Comparison of ENCODE assay signal across 8 cellular contexts in the genomic region with DNA sequence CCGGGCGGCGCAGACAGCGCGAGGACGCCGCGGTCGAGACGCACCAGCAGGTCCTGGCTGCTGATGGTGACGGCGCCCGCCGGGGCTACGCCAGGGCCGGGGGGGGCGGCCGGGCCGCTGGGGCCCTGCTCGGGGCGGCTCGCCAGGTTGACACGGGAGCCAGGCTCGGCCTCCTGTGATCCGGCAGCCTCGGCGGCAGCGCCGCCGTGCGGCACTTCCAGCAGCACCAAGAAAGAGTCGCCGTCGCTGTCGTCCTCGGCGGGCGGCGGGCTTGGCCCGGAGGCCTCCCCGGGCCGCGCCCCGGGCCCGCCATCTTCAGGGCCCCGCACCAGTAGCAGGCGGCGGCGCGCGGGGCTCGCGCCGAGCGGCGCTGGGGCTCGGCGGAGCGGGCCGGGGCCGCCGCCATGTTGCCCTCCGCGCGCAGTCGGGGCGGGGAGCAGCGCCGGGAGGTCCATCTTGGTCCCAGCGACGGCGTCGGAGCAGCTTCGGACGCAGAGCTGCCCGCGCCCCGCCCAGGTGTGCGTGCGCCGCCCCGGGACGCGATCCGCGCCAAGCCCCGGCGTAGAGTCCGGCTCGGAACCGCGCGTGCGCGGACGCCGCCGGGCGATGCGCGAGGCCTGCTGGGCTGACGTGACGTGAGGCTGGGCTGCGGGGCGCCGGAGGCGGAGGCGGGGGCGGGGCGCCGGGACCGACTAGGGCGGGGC. TPM values are rescaled to one million over a fixed set of nuclear protein-coding genes. Genes with fewer than 3 reads are reported as not detected.
A peak's percentile ranks its signal among the peaks of the same experiment; 100 is the strongest.
DNase-seq lines count a peak whose midpoint lies in the region; ATAC-seq and TF ChIP-seq lines count a peak whose summit lies in the region.

A gene with protein sequence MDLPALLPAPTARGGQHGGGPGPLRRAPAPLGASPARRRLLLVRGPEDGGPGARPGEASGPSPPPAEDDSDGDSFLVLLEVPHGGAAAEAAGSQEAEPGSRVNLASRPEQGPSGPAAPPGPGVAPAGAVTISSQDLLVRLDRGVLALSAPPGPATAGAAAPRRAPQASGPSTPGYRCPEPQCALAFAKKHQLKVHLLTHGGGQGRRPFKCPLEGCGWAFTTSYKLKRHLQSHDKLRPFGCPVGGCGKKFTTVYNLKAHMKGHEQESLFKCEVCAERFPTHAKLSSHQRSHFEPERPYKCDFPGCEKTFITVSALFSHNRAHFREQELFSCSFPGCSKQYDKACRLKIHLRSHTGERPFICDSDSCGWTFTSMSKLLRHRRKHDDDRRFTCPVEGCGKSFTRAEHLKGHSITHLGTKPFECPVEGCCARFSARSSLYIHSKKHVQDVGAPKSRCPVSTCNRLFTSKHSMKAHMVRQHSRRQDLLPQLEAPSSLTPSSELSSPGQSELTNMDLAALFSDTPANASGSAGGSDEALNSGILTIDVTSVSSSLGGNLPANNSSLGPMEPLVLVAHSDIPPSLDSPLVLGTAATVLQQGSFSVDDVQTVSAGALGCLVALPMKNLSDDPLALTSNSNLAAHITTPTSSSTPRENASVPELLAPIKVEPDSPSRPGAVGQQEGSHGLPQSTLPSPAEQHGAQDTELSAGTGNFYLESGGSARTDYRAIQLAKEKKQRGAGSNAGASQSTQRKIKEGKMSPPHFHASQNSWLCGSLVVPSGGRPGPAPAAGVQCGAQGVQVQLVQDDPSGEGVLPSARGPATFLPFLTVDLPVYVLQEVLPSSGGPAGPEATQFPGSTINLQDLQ (minus strand): TSS at position 481 of the 704 bp plus-strand sequence. CDS start 26 bp downstream, at position 455.

- H3K9ac ChIP-seq in mucosa of stomach (ENCODE audit: low read length), result peak within 1 kb of the TSS; percentile 77

- H3K36me3 ChIP-seq in PC-9 (ENCODE audit: low read depth) (peaks cover 15% of the 10 kb centered on the region), mucosa of stomach (ENCODE audit: control insufficient read depth, insufficient read depth, low read length) (peaks cover 3% of the 10 kb centered on the region)

- DNase-seq in DMS53 (lab: John Stamatoyannopoulos, UW), result peak; percentile 94
- DNase-seq in PC-9, result peak; percentile 77 to 97
- DNase-seq in activated T-cell treated with anti-CD3 and anti-CD28 coated beads, Interleukin-2, amount 50 U/mL, for 1 hour, result peak; percentile 93
- no peak for DNase-seq in epithelial cell of proximal tubule (ENCODE audit: low read depth)
- DNase-seq in stimulated activated CD8-positive, alpha-beta memory T cell treated with anti-CD3 and anti-CD28 coated beads, Interleukin-4, amount 100 ng/mL, for 48 hours, result peak; percentile 93

- H3K4me3 ChIP-seq in PC-9 (peak within 1 kb of the TSS; percentile 96), epithelial cell of proximal tubule (ENCODE audit: low read depth, low read length) (peak within 1 kb of the TSS; percentile 85), mucosa of stomach (ENCODE audit: low read length) (peak within 1 kb of the TSS; percentile 66)

- H3K4me2 ChIP-seq in PC-9, result peak within 1 kb of the TSS; percentile 91

- no peaks in the 10 kb centered on the region for H3K9me3 ChIP-seq in PC-9 (ENCODE audit: insufficient read depth, low read depth)
- no peaks in the 10 kb centered on the region for H3K9me3 ChIP-seq in mucosa of stomach (ENCODE audit: control insufficient read depth, low read length)

- intact Hi-C loops in PC-9 (cut with micrococcal nuclease; ENCODE audit: unreplicated experiment), result loop anchor here (1.0 to 10.0 kb wide), 8 partner anchors 47 to 1069 kb away; partner anchors contain the start of genes CHST13 and PLXNA1

- H4K20me1 ChIP-seq in PC-9 (ENCODE audit: insufficient read depth), result peaks cover 23% of the 10 kb centered on the region; the same call in 1 of the 2 replicates

- H3F3A ChIP-seq in PC-9 (ENCODE audit: insufficient read depth, low read depth), result peaks cover 24% of the 10 kb centered on the region

- H3K9me2 ChIP-seq in PC-9 (ENCODE audit: insufficient read depth), result no peaks in the 10 kb centered on the region

- peak within 1 kb of the TSS; percentile 92 for H2AFZ ChIP-seq in PC-9

- peak; percentile 75 for ATAC-seq in GM21576 (IDR thresholded peaks at IDR 0.05; ENCODE audit: unreplicated experiment)

- TF ChIP-seq RAD21 in Ishikawa (IDR thresholded peaks at IDR 0.05; ENCODE audit: low read depth), result no peak

- H3K4me1 ChIP-seq in PC-9 (replicated peaks; ENCODE audit: insufficient read depth), result peaks cover 26% of the 10 kb centered on the region
- peaks cover 22% of the 10 kb centered on the region for H3K4me1 ChIP-seq in mucosa of stomach (ENCODE audit: control insufficient read depth, insufficient read depth, low read length)

- CTCF ChIA-PET in PC-9 (lab: Charles Lee), result interaction anchor here (0.5 to 1.1 kb wide), 3 partner anchors 15 to 1073 kb away, joined by 3 to 12 read pairs (median 3); no protein-coding TSS in a partner anchor

- no peak for TF ChIP-seq EP300 in Ishikawa (IDR thresholded peaks at IDR 0.05; ENCODE audit: borderline replicate concordance)

- POLR2A ChIA-PET in PC-9 (lab: Charles Lee; ENCODE audit: unreplicated experiment), result interaction anchor here (0.5 to 1.1 kb wide), 10 partner anchors 13 to 1260 kb away, joined by 3 to 34 read pairs (median 5); no protein-coding TSS in a partner anchor

- peak within 1 kb of the TSS; percentile 75 for H3K27ac ChIP-seq in PC-9

- peaks cover 42% of the 10 kb centered on the region for H3K79me2 ChIP-seq in PC-9 (ENCODE audit: low read depth)

- H3K27me3 ChIP-seq in PC-9 (ENCODE audit: insufficient read depth, low read depth), result no peaks in the 10 kb centered on the region
- H3K27me3 ChIP-seq in mucosa of stomach (ENCODE audit: control insufficient read depth, insufficient read depth, low read length), result no peaks in the 10 kb centered on the region

- no TSS peak for BruUV-seq in PC-9 (replicated peaks; lab: Mats Ljungman, UMichigan)

- TF ChIP-seq CTCF in PC-9 (conservative IDR thresholded peaks at IDR 0.05), result no peak
- peak; percentile 32 for TF ChIP-seq CTCF in epithelial cell of proximal tubule (conservative IDR thresholded peaks at IDR 0.05; ENCODE audit: low read depth, low read length)

TF ChIP-seq in Ishikawa, 13 proteins besides CTCF, POLR2A, EP300 and RAD21:
- TF ChIP-seq EGR1 (IDR thresholded peaks at IDR 0.05), result peak; percentile 6; the same call in 1 of the 2 replicates
- TF ChIP-seq ZBTB7A (IDR thresholded peaks at IDR 0.05; ENCODE audit: low read depth), result no peak
- no peak for TF ChIP-seq CEBPB (IDR thresholded peaks at IDR 0.05)
- no peak for TF ChIP-seq NFIC (IDR thresholded peaks at IDR 0.05)
- TF ChIP-seq, protein P1, sequence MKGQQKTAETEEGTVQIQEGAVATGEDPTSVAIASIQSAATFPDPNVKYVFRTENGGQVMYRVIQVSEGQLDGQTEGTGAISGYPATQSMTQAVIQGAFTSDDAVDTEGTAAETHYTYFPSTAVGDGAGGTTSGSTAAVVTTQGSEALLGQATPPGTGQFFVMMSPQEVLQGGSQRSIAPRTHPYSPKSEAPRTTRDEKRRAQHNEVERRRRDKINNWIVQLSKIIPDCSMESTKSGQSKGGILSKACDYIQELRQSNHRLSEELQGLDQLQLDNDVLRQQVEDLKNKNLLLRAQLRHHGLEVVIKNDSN (IDR thresholded peaks at IDR 0.05), result no peak
- TF ChIP-seq YY1 (IDR thresholded peaks at IDR 0.05; ENCODE audit: low read depth), result peak; percentile 91
- no peak; the same call in 1 of the 2 replicates for TF ChIP-seq MAX (IDR thresholded peaks at IDR 0.05)
- TF ChIP-seq CREB1 (IDR thresholded peaks at IDR 0.05; ENCODE audit: low read depth), result no peak
- TF ChIP-seq FOXM1 (IDR thresholded peaks at IDR 0.05; ENCODE audit: borderline replicate concordance, low read depth), result no peak
- TF ChIP-seq TAF1 (IDR thresholded peaks at IDR 0.05; ENCODE audit: low read depth), result peak; percentile 68; the same call in 1 of the 2 replicates
- no peak for TF ChIP-seq TEAD4 (IDR thresholded peaks at IDR 0.05)
- TF ChIP-seq TCF12 (IDR thresholded peaks at IDR 0.05; ENCODE audit: low read depth), result no peak
- TF ChIP-seq, protein P2, sequence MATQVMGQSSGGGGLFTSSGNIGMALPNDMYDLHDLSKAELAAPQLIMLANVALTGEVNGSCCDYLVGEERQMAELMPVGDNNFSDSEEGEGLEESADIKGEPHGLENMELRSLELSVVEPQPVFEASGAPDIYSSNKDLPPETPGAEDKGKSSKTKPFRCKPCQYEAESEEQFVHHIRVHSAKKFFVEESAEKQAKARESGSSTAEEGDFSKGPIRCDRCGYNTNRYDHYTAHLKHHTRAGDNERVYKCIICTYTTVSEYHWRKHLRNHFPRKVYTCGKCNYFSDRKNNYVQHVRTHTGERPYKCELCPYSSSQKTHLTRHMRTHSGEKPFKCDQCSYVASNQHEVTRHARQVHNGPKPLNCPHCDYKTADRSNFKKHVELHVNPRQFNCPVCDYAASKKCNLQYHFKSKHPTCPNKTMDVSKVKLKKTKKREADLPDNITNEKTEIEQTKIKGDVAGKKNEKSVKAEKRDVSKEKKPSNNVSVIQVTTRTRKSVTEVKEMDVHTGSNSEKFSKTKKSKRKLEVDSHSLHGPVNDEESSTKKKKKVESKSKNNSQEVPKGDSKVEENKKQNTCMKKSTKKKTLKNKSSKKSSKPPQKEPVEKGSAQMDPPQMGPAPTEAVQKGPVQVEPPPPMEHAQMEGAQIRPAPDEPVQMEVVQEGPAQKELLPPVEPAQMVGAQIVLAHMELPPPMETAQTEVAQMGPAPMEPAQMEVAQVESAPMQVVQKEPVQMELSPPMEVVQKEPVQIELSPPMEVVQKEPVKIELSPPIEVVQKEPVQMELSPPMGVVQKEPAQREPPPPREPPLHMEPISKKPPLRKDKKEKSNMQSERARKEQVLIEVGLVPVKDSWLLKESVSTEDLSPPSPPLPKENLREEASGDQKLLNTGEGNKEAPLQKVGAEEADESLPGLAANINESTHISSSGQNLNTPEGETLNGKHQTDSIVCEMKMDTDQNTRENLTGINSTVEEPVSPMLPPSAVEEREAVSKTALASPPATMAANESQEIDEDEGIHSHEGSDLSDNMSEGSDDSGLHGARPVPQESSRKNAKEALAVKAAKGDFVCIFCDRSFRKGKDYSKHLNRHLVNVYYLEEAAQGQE (IDR thresholded peaks at IDR 0.05; ENCODE audit: low read depth), result no peak; the same call in 1 of the 2 replicates

RNA-seq across cellular contexts. Expression of the gene that starts here (rescaled TPM):
- 52.9 and 55.4 TPM in 2 replicates for total RNA-seq in PC-9 (2021)
- total RNA-seq in epithelial cell of proximal tubule, result 19.3 and 20.5 TPM in 2 replicates
